In the genomic region with DNA sequence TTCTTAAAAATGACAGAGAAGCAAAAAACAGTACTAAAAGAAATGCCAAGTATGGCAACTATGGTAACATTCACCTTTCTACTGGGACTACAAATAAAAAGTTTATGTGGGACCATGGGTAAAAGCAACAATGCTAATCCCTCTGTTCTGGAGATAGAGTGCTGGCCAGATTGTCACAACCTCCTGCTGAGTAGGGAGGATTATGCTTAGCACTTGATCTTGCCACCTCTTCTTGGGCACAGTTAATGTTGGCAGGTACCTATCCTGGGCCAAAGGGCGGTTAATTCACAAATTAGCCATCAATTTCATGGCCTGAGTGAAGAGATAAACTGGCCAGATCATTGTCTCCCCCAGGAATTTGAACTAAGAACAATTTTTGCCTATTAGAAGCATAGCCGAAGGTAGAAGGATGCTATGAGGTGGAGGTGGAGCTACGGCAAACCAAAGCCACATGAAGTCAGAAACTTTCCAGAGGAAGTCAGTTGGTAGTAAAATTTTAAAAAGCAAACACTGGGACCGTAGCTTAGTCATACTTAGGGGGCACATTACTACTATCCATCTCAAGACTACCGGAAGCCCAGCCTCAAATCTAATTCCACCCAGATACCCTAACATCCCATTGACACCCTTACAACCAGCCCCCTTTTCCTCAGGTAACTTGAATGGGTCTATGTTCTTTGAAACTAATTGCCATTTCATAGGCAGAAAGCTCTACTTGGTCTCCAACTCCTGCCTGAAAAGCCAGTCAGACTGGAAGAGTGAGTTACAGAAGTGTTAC, we compare ENCODE assay signal across 8 cellular contexts. TPM values are rescaled to one million over a fixed set of nuclear protein-coding genes. Genes with fewer than 3 reads are reported as not detected.
DNase-seq lines count a peak whose midpoint lies in the region; ATAC-seq and TF ChIP-seq lines count a peak whose summit lies in the region.

No MANE protein-coding gene starts in this region.

- TF ChIP-seq POLR2A in spleen (IDR thresholded peaks at IDR 0.05), result no peak

- H3K4me1 ChIP-seq in PC-9 (replicated peaks; ENCODE audit: insufficient read depth) (peaks cover 33% of the 10 kb centered on the region), spleen (peaks cover 9 to 51% (median 36%) of the 10 kb centered on the region in 6 donors)

- H3F3A ChIP-seq in PC-9 (ENCODE audit: insufficient read depth, low read depth), result peaks cover 35% of the 10 kb centered on the region

- POLR2A ChIA-PET in PC-9 (lab: Charles Lee; ENCODE audit: unreplicated experiment), result no interaction called here

- no peak for TF ChIP-seq CTCF in PC-9 (conservative IDR thresholded peaks at IDR 0.05)
- no peak for TF ChIP-seq CTCF in spleen (IDR thresholded peaks at IDR 0.05 in 8 of 11, conservative IDR thresholded peaks at IDR 0.05 in 3 of 11)
- no peak for TF ChIP-seq CTCF in foreskin fibroblast (IDR thresholded peaks at IDR 0.05; ENCODE audit: low read depth, low read length)

- no peaks in the 10 kb centered on the region for H4K20me1 ChIP-seq in PC-9 (ENCODE audit: insufficient read depth)

- DNase-seq in activated CD4-positive, CD25-positive, alpha-beta regulatory T cell treated with anti-CD3 and anti-CD28 coated beads, Interleukin-2, amount 50 U/mL, for 72 hours, result no peak
- DNase-seq in PC-9 (peak; percentile 51 to 84), cerebellum (ENCODE audit: low spot score) (peak; percentile 19), spleen (no peak), NCI-H146 (lab: John Stamatoyannopoulos, UW) (no peak), iPS-NIHi11 (ENCODE audit: low spot score) (no peak), foreskin fibroblast (no peak)

- CTCF ChIA-PET in PC-9 (lab: Charles Lee), result no interaction called here

- H3K79me2 ChIP-seq in PC-9 (ENCODE audit: low read depth), result peaks cover 63% of the 10 kb centered on the region

- peaks cover 16% of the 10 kb centered on the region for H3K36me3 ChIP-seq in PC-9 (ENCODE audit: low read depth)
- H3K36me3 ChIP-seq in spleen, result peaks cover 0 to 28% (median 17%) of the 10 kb centered on the region in 6 donors

- H3K9me3 ChIP-seq in PC-9 (ENCODE audit: insufficient read depth, low read depth) (no peaks in the 10 kb centered on the region), spleen (no peaks in the 10 kb centered on the region)

- peak overlapping the region; percentile 91 for H3K27ac ChIP-seq in PC-9
- peak overlapping the region in 6 of 8 donors; percentile 22 to 65 (median 44) for H3K27ac ChIP-seq in spleen

- 0 out of 2 replicates have a peak overlapping the region, but pooled peaks have one; percentile 31 for H2AFZ ChIP-seq in PC-9

- BruUV-seq in PC-9 (replicated peaks; lab: Mats Ljungman, UMichigan), result no TSS peak

- H3K4me2 ChIP-seq in PC-9, result peak overlapping the region; percentile 89

- ATAC-seq in activated CD4-positive, CD25-positive, alpha-beta regulatory T cell treated with anti-CD3 and anti-CD28 coated beads, Interleukin-2, amount 50 U/mL, for 24 hours, result peak; percentile 15 to 17

- intact Hi-C loops in PC-9 (cut with micrococcal nuclease; ENCODE audit: unreplicated experiment), result loop anchor here (10.0 kb wide), 1 partner anchor 644 kb away; the partner anchor contains the start of gene GORAB
- intact Hi-C loops in spleen (cut with DNase I; ENCODE audit: low total_unique reads), result no loop called here

- H3K4me3 ChIP-seq in PC-9 (peak overlapping the region; percentile 68), spleen (peak overlapping the region in 1 of 8 donors; percentile 16), foreskin fibroblast (ENCODE audit: low read depth in 1 of 2, low read length in 2 of 2) (no peak overlapping the region)

- H3K27me3 ChIP-seq in PC-9 (ENCODE audit: insufficient read depth, low read depth), result no peaks in the 10 kb centered on the region
- H3K27me3 ChIP-seq in spleen (replicated peaks in 1 of 7), result no peaks in the 10 kb centered on the region

- WGBS in spleen, 5 donors, result 35 to 50% (median 43%) methylated on average over 5 of the region's 5 CpGs

- H3K9me2 ChIP-seq in PC-9 (ENCODE audit: insufficient read depth), result no peaks in the 10 kb centered on the region

RNA-seq across cellular contexts. Expression of gene SCYL3, which starts 2.7 kb away (rescaled TPM):
- total RNA-seq in PC-9 (2021) (7.5 and 7.8 TPM in 2 replicates), cerebellum (10.2 TPM), spleen (10 to 100 TPM; 11.9 to 16.0 (median 13.6) TPM)
- 1 to 10 TPM; 4.4 to 5.0 (median 4.6) TPM for polyA plus RNA-seq in spleen

Comparison
In these comparisons a context has a peak if more than half of its experiments do, and no peak if none do; other contexts are left out.
1. DNase-seq: peak in PC-9 (2 of 2) and cerebellum (single experiment); none in activated CD4-positive, CD25-positive, alpha-beta regulatory T cell treated with anti-CD3 and anti-CD28 coated beads, Interleukin-2, amount 50 U/mL, for 72 hours (single experiment), spleen (single experiment), NCI-H146 (single experiment), iPS-NIHi11 (single experiment) and foreskin fibroblast (0 of 2).